9 cellular contexts compared by ENCODE assay signal in genomic region chr2:1550076-1550475, GRCh38.
"Had no signal": no experiment of that assay in that cellular context is flagged by ENCODE, and none has a peak within 500 bp of the region (broad histone marks: within the 10 kb centered on the region; RNA-seq: fewer than 3 reads in every experiment).

No MANE protein-coding gene starts in this region.

- DNase-seq: T1000 had no signal

- H3K27ac ChIP-seq: gastroesophageal sphincter, heart left ventricle, lower lobe of right lung, parathyroid adenoma, sigmoid colon, thyroid gland had no signal

- H3K27me3 ChIP-seq: sigmoid colon, thyroid gland had no signal

- H3K4me3 ChIP-seq: gastroesophageal sphincter, heart left ventricle, lower lobe of right lung, sigmoid colon, thyroid gland had no signal

- FAIRE-seq: bronchial epithelial cell, urothelium cell line had no signal

- H3K9ac ChIP-seq: parathyroid adenoma had no signal

- H3K9me3 ChIP-seq: gastroesophageal sphincter, heart left ventricle, lower lobe of right lung, sigmoid colon, thyroid gland had no signal

- H3K4me1 ChIP-seq: parathyroid adenoma had no signal

- H3K36me3 ChIP-seq: gastroesophageal sphincter, heart left ventricle, lower lobe of right lung, sigmoid colon had no signal
